9 cellular contexts compared by ENCODE assay signal in the genomic region with DNA sequence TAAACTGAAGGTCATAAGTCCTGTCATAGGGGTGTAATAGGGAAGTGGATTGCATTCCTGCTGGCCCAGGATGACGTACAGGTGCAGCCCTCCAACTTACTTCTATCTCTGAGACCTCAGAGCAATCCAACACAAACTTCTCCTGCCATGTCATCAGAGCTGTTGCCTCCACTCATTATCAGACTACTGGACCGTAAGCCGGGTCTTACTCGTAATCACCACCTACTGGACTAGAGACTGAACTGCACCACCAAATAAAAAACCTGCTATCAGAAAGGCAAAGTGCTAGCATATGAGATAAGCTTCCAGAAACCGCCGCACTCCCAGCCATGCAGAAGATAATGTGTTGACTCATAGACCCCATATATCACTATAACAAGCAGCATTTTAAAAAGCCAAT.
A peak's percentile ranks its signal among the peaks of the same experiment; 100 is the strongest.
DNase-seq lines count a peak whose midpoint lies in the region; ATAC-seq and TF ChIP-seq lines count a peak whose summit lies in the region.
"Had no signal": no experiment of that assay in that cellular context is flagged by ENCODE, and none has a peak within 500 bp of the region (broad histone marks: within the 10 kb centered on the region; RNA-seq: fewer than 3 reads in every experiment).

No MANE protein-coding gene starts in this region.

- H3K36me3 ChIP-seq in colonic mucosa = no peaks in the 10 kb centered on the region

- no peak for ATAC-seq in HG02798 (IDR thresholded peaks at IDR 0.05; ENCODE audit: poor library complexity, unreplicated experiment)

- H3K4me1 ChIP-seq in colonic mucosa = no peaks in the 10 kb centered on the region

- intact Hi-C loops in colonic mucosa (cut with DNase I) = no loop called here

- no peak overlapping the region for H3K9ac ChIP-seq in colonic mucosa (ENCODE audit: low read depth in 2 of 2, low read length in 2 of 2)

- peak; percentile 5 for TF ChIP-seq CTCF in AG09319 (IDR thresholded peaks at IDR 0.05; ENCODE audit: low read depth, low read length)
- peak; percentile 31 for TF ChIP-seq CTCF in HFF-Myc (IDR thresholded peaks at IDR 0.05; ENCODE audit: low read depth, low read length, missing control alignments)
- no peak for TF ChIP-seq CTCF in colonic mucosa (IDR thresholded peaks at IDR 0.05)

- no peak overlapping the region for H3K27ac ChIP-seq in colonic mucosa

- no peaks in the 10 kb centered on the region for H3K27me3 ChIP-seq in colonic mucosa

- H3K9me3 ChIP-seq in colonic mucosa = no peaks in the 10 kb centered on the region

- DNase-seq in AG09319 (ENCODE audit: extremely low read depth, low read depth) (no peak), HFF-Myc (ENCODE audit: extremely low read depth, low read depth) (peak; percentile 1), RPMI8226 (peak; percentile 4), foreskin melanocyte (peak; percentile 26), colonic mucosa (no peak), epidermal melanocyte (ENCODE audit: insufficient read length, low spot score) (no peak), cerebellar cortex (ENCODE audit: low spot score) (no peak)
- DNase-seq: DMS153 had no signal

- H3K4me3 ChIP-seq in HFF-Myc (replicated peaks; ENCODE audit: low read depth, low read length) = no peak overlapping the region
- no peak overlapping the region for H3K4me3 ChIP-seq in colonic mucosa

Comparison
In these comparisons a context has a peak if more than half of its experiments do, and no peak if none do; other contexts are left out.
1. DNase-seq: peak in HFF-Myc (single experiment), RPMI8226 (single experiment) and foreskin melanocyte (single experiment); none in AG09319 (single experiment), colonic mucosa (single experiment), epidermal melanocyte (single experiment) and cerebellar cortex (single experiment).